ENCODE assay signal across 16 cellular contexts in the genomic region with DNA sequence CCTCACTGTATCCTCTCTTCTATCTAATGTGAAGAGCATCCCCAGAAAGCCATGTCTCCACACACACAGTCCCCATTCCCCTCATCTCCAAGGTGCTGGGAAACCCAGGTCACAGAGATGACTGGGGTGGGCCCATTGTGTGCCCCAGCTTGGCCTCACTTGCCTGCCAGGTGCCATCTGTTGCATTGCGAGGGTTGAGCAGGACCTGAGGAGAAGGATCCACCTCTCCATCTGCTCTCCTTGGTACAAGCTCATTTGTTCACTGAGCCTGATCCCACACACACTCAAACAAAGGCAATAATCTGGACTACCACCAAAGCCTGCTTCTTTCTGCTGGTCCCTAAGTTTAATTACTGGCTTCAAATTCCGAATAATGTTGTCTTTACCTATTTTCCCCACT.
DNase-seq lines count a peak whose midpoint lies in the region; ATAC-seq lines count a peak whose summit lies in the region.
"Had no signal": no experiment of that assay in that cellular context is flagged by ENCODE, and none has a peak within 500 bp of the region (broad histone marks: within the 10 kb centered on the region; RNA-seq: fewer than 3 reads in every experiment).

No MANE protein-coding gene starts in this region.

- DNase-seq in NCI-H2081 (lab: John Stamatoyannopoulos, UW) (peak; percentile 59 to 62), NCI-H2081 treated with DMSO at 0.1 percent for 48 hours (lab: John Stamatoyannopoulos, UW) (no peak), NCI-H1092 treated with DMSO at 0.1 percent for 48 hours (lab: John Stamatoyannopoulos, UW) (peak; percentile 62), NCI-H82 (lab: John Stamatoyannopoulos, UW) (peak; percentile 94), retina (peak; percentile 47), anterior cingulate cortex (lab: John Stamatoyannopoulos, UW) (no peak), mucosa of gallbladder (ENCODE audit: low spot score) (no peak)
- DNase-seq: 8988T; Calu3; CD4-positive, alpha-beta memory T cell; H9; NCI-H1105; NCI-H187; NCI-H526; SW 1271 had no signal

- no peak for ATAC-seq in GM18867 (IDR thresholded peaks at IDR 0.05; ENCODE audit: unreplicated experiment)

Comparison
In these comparisons a context has a peak if more than half of its experiments do, and no peak if none do; other contexts are left out.
1. DNase-seq: peak in NCI-H2081 (2 of 2), NCI-H1092 treated with DMSO at 0.1 percent for 48 hours (single experiment), NCI-H82 (single experiment) and retina (single experiment); none in NCI-H2081 treated with DMSO at 0.1 percent for 48 hours (single experiment), anterior cingulate cortex (0 of 58) and mucosa of gallbladder (single experiment).